1 cellular context compared by ENCODE assay signal in genomic region chr1:31434101-31434871, GRCh38.
TF ChIP-seq lines count a peak whose summit lies in the region.

No MANE protein-coding gene starts in this region.

TF ChIP-seq in HepG2, 621 proteins besides CTCF, POLR2A, EP300 and RAD21 (continued from another document and continues in another):
- no peak for TF ChIP-seq ZHX2 (IDR thresholded peaks at IDR 0.05; ENCODE audit: low read depth)
- no peak for TF ChIP-seq ZHX2 (CRISPR knock-in tag; IDR thresholded peaks at IDR 0.05; ENCODE audit: borderline replicate concordance)
- TF ChIP-seq NFE2L1 (CRISPR knock-in tag; IDR thresholded peaks at IDR 0.05; ENCODE audit: borderline replicate concordance): no peak
- peak; percentile 64; the same call in 1 of the 2 replicates for TF ChIP-seq ZNF160 (CRISPR knock-in tag; IDR thresholded peaks at IDR 0.05)
- no peak for TF ChIP-seq RNF219 (CRISPR knock-in tag; IDR thresholded peaks at IDR 0.05)
- no peak for TF ChIP-seq CBX1 (IDR thresholded peaks at IDR 0.05; ENCODE audit: low read depth)
- TF ChIP-seq STAG1 (CRISPR knock-in tag; IDR thresholded peaks at IDR 0.05): peak; percentile 25; the same call in 1 of the 2 replicates
- no peak for TF ChIP-seq ZBTB26 (CRISPR knock-in tag; IDR thresholded peaks at IDR 0.05; ENCODE audit: borderline replicate concordance)
- TF ChIP-seq FOXM1 (CRISPR knock-in tag; IDR thresholded peaks at IDR 0.05): no peak
- no peak for TF ChIP-seq ZNF12 (CRISPR knock-in tag; IDR thresholded peaks at IDR 0.05)
- no peak for TF ChIP-seq ZNF329 (CRISPR knock-in tag; IDR thresholded peaks at IDR 0.05; ENCODE audit: low read depth)
- TF ChIP-seq ZNF761 (CRISPR knock-in tag; conservative IDR thresholded peaks at IDR 0.05): no peak
- peak; percentile 41; the same call in 1 of the 2 replicates for TF ChIP-seq THRA (CRISPR knock-in tag; IDR thresholded peaks at IDR 0.05; ENCODE audit: borderline replicate concordance)
- no peak; the same call in 1 of the 2 replicates for TF ChIP-seq ZNF232 (CRISPR knock-in tag; IDR thresholded peaks at IDR 0.05; ENCODE audit: borderline replicate concordance)
- TF ChIP-seq ZNF713 (CRISPR knock-in tag; IDR thresholded peaks at IDR 0.05): no peak
- TF ChIP-seq TOE1 (CRISPR knock-in tag; IDR thresholded peaks at IDR 0.05): no peak
- no peak for TF ChIP-seq HMGA1 (CRISPR knock-in tag; conservative IDR thresholded peaks at IDR 0.05)
- no peak; the same call in 1 of the 2 replicates for TF ChIP-seq JUN (CRISPR knock-in tag; IDR thresholded peaks at IDR 0.05)
- TF ChIP-seq TBL1XR1 (IDR thresholded peaks at IDR 0.05; ENCODE audit: borderline replicate concordance, low read length, partially characterized antibody): no peak
- no peak for TF ChIP-seq TBX3 (IDR thresholded peaks at IDR 0.05; ENCODE audit: borderline replicate concordance)
- TF ChIP-seq JDP2 (CRISPR knock-in tag; IDR thresholded peaks at IDR 0.05; ENCODE audit: borderline replicate concordance): no peak; the same call in 1 of the 2 replicates
- no peak for TF ChIP-seq PLSCR1 (CRISPR knock-in tag; IDR thresholded peaks at IDR 0.05; ENCODE audit: borderline replicate concordance)
- TF ChIP-seq SOX5 (CRISPR knock-in tag; IDR thresholded peaks at IDR 0.05; ENCODE audit: borderline replicate concordance): peak; percentile 80; the same call in 1 of the 2 replicates
- no peak for TF ChIP-seq NAIF1 (CRISPR knock-in tag; IDR thresholded peaks at IDR 0.05; ENCODE audit: borderline replicate concordance)
- no peak for TF ChIP-seq PHF20 (CRISPR knock-in tag; IDR thresholded peaks at IDR 0.05)
- TF ChIP-seq SCMH1 (CRISPR knock-in tag; IDR thresholded peaks at IDR 0.05; ENCODE audit: borderline replicate concordance): no peak
- no peak for TF ChIP-seq ZNF678 (CRISPR knock-in tag; IDR thresholded peaks at IDR 0.05)
- TF ChIP-seq ZNF207 (IDR thresholded peaks at IDR 0.05; ENCODE audit: borderline replicate concordance): no peak
- TF ChIP-seq FUBP1 (CRISPR knock-in tag; IDR thresholded peaks at IDR 0.05; ENCODE audit: borderline replicate concordance): no peak
- TF ChIP-seq TERF1 (CRISPR knock-in tag; IDR thresholded peaks at IDR 0.05): no peak
- peak; percentile 50; the same call in 1 of the 2 replicates for TF ChIP-seq ZBTB4 (CRISPR knock-in tag; IDR thresholded peaks at IDR 0.05; ENCODE audit: borderline replicate concordance)
- no peak for TF ChIP-seq CBX5 (CRISPR knock-in tag; IDR thresholded peaks at IDR 0.05; ENCODE audit: borderline replicate concordance)
- peak; percentile 65; the same call in 1 of the 2 replicates for TF ChIP-seq KDM5B (CRISPR knock-in tag; IDR thresholded peaks at IDR 0.05; ENCODE audit: borderline replicate concordance)
- TF ChIP-seq GATAD1 (CRISPR knock-in tag; IDR thresholded peaks at IDR 0.05): no peak
- TF ChIP-seq ZNF251 (CRISPR knock-in tag; IDR thresholded peaks at IDR 0.05): no peak
- TF ChIP-seq NR3C1 (CRISPR knock-in tag; IDR thresholded peaks at IDR 0.05): no peak
- TF ChIP-seq ATF5 (CRISPR knock-in tag; IDR thresholded peaks at IDR 0.05; ENCODE audit: low read depth): no peak
- no peak for TF ChIP-seq PAX8 (CRISPR knock-in tag; IDR thresholded peaks at IDR 0.05; ENCODE audit: borderline replicate concordance)
- TF ChIP-seq ZBTB42 (CRISPR knock-in tag; IDR thresholded peaks at IDR 0.05): no peak
- TF ChIP-seq IRF9 (CRISPR knock-in tag; IDR thresholded peaks at IDR 0.05; ENCODE audit: borderline replicate concordance): no peak; the same call in 1 of the 2 replicates
